ENCODE assay signal across 12 cellular contexts in genomic region chr11:933002-933820, GRCh38. TPM values are rescaled to one million over a fixed set of nuclear protein-coding genes. Genes with fewer than 3 reads are reported as not detected.
A peak's percentile ranks its signal among the peaks of the same experiment; 100 is the strongest.
DNase-seq lines count a peak whose midpoint lies in the region; ATAC-seq and TF ChIP-seq lines count a peak whose summit lies in the region.
"Had no signal": no experiment of that assay in that cellular context is flagged by ENCODE, and none has a peak within 500 bp of the region (broad histone marks: within the 10 kb centered on the region; RNA-seq: fewer than 3 reads in every experiment).

No MANE protein-coding gene starts in this region.

- H3K27me3 Mint-ChIP-seq in activated naive CD8-positive, alpha-beta T cell: no peaks in the 10 kb centered on the region
- H3K27me3 Mint-ChIP-seq in activated naive CD8-positive, alpha-beta T cell treated with anti-CD3 and anti-CD28 coated beads, Interleukin-2, amount 50 U/mL, for 24 hours: no peaks in the 10 kb centered on the region
- H3K27me3 Mint-ChIP-seq: activated B cell treated with CpG ODN at 0.5 μM for 24 hours had no signal

- H3K9me3 ChIP-seq in muscle layer of duodenum (ENCODE audit: control insufficient read depth in 1 of 2, low read length in 2 of 2) (no peaks in the 10 kb centered on the region), upper lobe of right lung (no peaks in the 10 kb centered on the region)

- H3K4me3 Mint-ChIP-seq in activated naive CD8-positive, alpha-beta T cell: peak overlapping the region; percentile 59
- H3K4me3 Mint-ChIP-seq in activated naive CD8-positive, alpha-beta T cell treated with anti-CD3 and anti-CD28 coated beads, Interleukin-2, amount 50 U/mL, for 24 hours: no peak overlapping the region
- H3K4me3 Mint-ChIP-seq: activated B cell treated with CpG ODN at 0.5 μM for 24 hours had no signal

- H3K27ac ChIP-seq in muscle layer of duodenum (ENCODE audit: low read length) (peak overlapping the region; percentile 33), upper lobe of right lung (peak overlapping the region; percentile 77)
- H3K27ac ChIP-seq: HL-60 had no signal

- H3K36me3 Mint-ChIP-seq in activated naive CD8-positive, alpha-beta T cell: peaks cover 2% of the 10 kb centered on the region
- H3K36me3 Mint-ChIP-seq in activated naive CD8-positive, alpha-beta T cell treated with anti-CD3 and anti-CD28 coated beads, Interleukin-2, amount 50 U/mL, for 24 hours (ENCODE audit: low read depth): no peaks in the 10 kb centered on the region

- peaks cover 0 to 44% of the 10 kb centered on the region in 2 donors for H3K4me1 ChIP-seq in muscle layer of duodenum (ENCODE audit: control insufficient read depth in 1 of 2, insufficient read depth in 2 of 2, low read length in 2 of 2)
- H3K4me1 ChIP-seq in upper lobe of right lung: peaks cover 79% of the 10 kb centered on the region

- no peaks in the 10 kb centered on the region for H3K27me3 ChIP-seq in muscle layer of duodenum (ENCODE audit: low read depth, low read length)
- H3K27me3 ChIP-seq in upper lobe of right lung: no peaks in the 10 kb centered on the region

- TF ChIP-seq CTCF in upper lobe of right lung (IDR thresholded peaks at IDR 0.05): no peak

- peak overlapping the region; percentile 72 for H3K27ac Mint-ChIP-seq in activated naive CD8-positive, alpha-beta T cell
- H3K27ac Mint-ChIP-seq in activated naive CD8-positive, alpha-beta T cell treated with anti-CD3 and anti-CD28 coated beads, Interleukin-2, amount 50 U/mL, for 24 hours: no peak overlapping the region
- H3K27ac Mint-ChIP-seq: activated B cell treated with CpG ODN at 0.5 μM for 24 hours had no signal

- no peaks in the 10 kb centered on the region for H3K9me3 Mint-ChIP-seq in activated naive CD8-positive, alpha-beta T cell (ENCODE audit: low read depth)
- no peaks in the 10 kb centered on the region for H3K9me3 Mint-ChIP-seq in activated naive CD8-positive, alpha-beta T cell treated with anti-CD3 and anti-CD28 coated beads, Interleukin-2, amount 50 U/mL, for 24 hours
- H3K9me3 Mint-ChIP-seq: activated B cell treated with CpG ODN at 0.5 μM for 24 hours had no signal

- no peak for DNase-seq in activated naive CD8-positive, alpha-beta T cell treated with anti-CD3 and anti-CD28 coated beads, Interleukin-2, amount 50 U/mL, for 24 hours
- peak; percentile 40 for DNase-seq in fibroblast of peridontal ligament (ENCODE audit: extremely low read depth)
- no peak for DNase-seq in upper lobe of right lung
- DNase-seq in NCI-H2081 (lab: John Stamatoyannopoulos, UW): no peak
- DNase-seq in NCI-H2196 treated with DMSO at 0.1 percent for 48 hours (lab: John Stamatoyannopoulos, UW; ENCODE audit: unreplicated experiment): no peak
- DNase-seq: activated B cell treated with CpG ODN at 0.5 μM for 24 hours, midbrain, NCI-H2029 had no signal

- intact Hi-C loops in upper lobe of right lung (cut with DNase I): no loop called here

- peaks cover 73% of the 10 kb centered on the region for H3K4me1 Mint-ChIP-seq in activated naive CD8-positive, alpha-beta T cell (ENCODE audit: low read depth)
- peaks cover 54% of the 10 kb centered on the region for H3K4me1 Mint-ChIP-seq in activated naive CD8-positive, alpha-beta T cell treated with anti-CD3 and anti-CD28 coated beads, Interleukin-2, amount 50 U/mL, for 24 hours

- H3K4me3 ChIP-seq in muscle layer of duodenum (ENCODE audit: low read depth in 1 of 2, low read length in 2 of 2) (no peak overlapping the region), upper lobe of right lung (no peak overlapping the region)

- ATAC-seq in activated naive CD8-positive, alpha-beta T cell treated with anti-CD3 and anti-CD28 coated beads, Interleukin-2, amount 50 U/mL, for 24 hours: no peak
- ATAC-seq in upper lobe of right lung (peak; percentile 7), GM19395 (IDR thresholded peaks at IDR 0.05; ENCODE audit: unreplicated experiment) (no peak)

- H3K36me3 ChIP-seq in muscle layer of duodenum (ENCODE audit: control insufficient read depth in 1 of 2, insufficient read depth in 2 of 2, low read length in 2 of 2) (no peaks in the 10 kb centered on the region), upper lobe of right lung (no peaks in the 10 kb centered on the region)

RNA-seq across cellular contexts. Expression of gene AP2A2, which starts 7.5 kb away (rescaled TPM):
- total RNA-seq in upper lobe of right lung: 92.0 TPM

RNA-seq across cellular contexts. Expression of gene CHID1, which starts 22.6 kb away (rescaled TPM):
- total RNA-seq in upper lobe of right lung: 52.9 TPM
